In the genomic region with DNA sequence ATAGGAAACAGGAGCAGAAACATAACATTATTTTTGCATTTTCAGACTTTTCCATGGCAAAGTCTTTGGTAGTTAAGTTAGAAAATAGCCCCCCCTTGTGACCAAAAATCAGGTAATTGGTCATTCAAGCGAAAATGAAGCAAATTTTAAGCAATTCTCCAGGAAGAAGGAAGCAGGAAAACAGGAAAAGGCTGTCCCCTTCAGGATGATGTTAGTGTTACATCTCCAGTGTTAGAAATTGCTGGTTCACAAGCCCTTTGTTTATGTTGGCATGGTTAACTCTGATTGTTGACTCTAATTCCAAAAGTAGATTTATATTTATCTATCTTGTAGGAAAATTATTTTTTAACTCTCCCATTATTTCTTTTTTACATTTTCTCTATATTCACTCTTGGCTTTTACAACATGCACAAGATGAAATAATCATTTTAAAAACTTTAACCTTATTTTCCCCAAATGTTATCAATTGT, we compare ENCODE assay signal across 7 cellular contexts. TPM values are rescaled to one million over a fixed set of nuclear protein-coding genes. Genes with fewer than 3 reads are reported as not detected.
DNase-seq lines count a peak whose midpoint lies in the region; ATAC-seq and TF ChIP-seq lines count a peak whose summit lies in the region.

No MANE protein-coding gene starts in this region.

- intact Hi-C loops in activated CD4-positive, alpha-beta T cell treated with anti-CD3 and anti-CD28 coated beads for 36 hours (cut with DNase I, micrococcal nuclease), result loop anchor here (1.0 to 10.0 kb wide), 4 partner anchors 204 to 1512 kb away; no protein-coding TSS in a partner anchor

- H2AFZ ChIP-seq in fibroblast of lung (ENCODE audit: low read length) (no peak overlapping the region), neural cell (ENCODE audit: low read depth, low read length) (no peak overlapping the region)

- peak; percentile 90 for TF ChIP-seq RAD21 in neural cell (conservative IDR thresholded peaks at IDR 0.05)

- TF ChIP-seq CTCF in GM12864 (IDR thresholded peaks at IDR 0.05; ENCODE audit: low read depth, low read length, missing control alignments) (peak; percentile 51), fibroblast of lung (conservative IDR thresholded peaks at IDR 0.05 in 1 of 2, IDR thresholded peaks at IDR 0.05 in 1 of 2; ENCODE audit: low read depth in 1 of 2, low read length in 2 of 2) (peak; percentile 97 to 99), neural cell (IDR thresholded peaks at IDR 0.05; ENCODE audit: poor library complexity, severe bottlenecking) (peak; percentile 94)

- H3F3A ChIP-seq in neural cell (ENCODE audit: insufficient read depth, low read length, poor library complexity, severe bottlenecking), result no peaks in the 10 kb centered on the region

- H3K4me2 ChIP-seq in fibroblast of lung (ENCODE audit: extremely low read depth, insufficient read depth, low read length) (no peak overlapping the region), neural cell (ENCODE audit: low read length) (no peak overlapping the region)

- TF ChIP-seq EP300 in neural cell (conservative IDR thresholded peaks at IDR 0.05; ENCODE audit: poor library complexity, severe bottlenecking), result no peak

- H4K20me1 ChIP-seq in fibroblast of lung (ENCODE audit: control insufficient read depth, extremely low read depth, insufficient read depth, low read length), result no peaks in the 10 kb centered on the region
- no peaks in the 10 kb centered on the region for H4K20me1 ChIP-seq in neural cell (ENCODE audit: insufficient read depth)

- POLR2A ChIA-PET in activated CD4-positive, alpha-beta T cell treated with anti-CD3 and anti-CD28 coated beads for 36 hours (lab: Charles Lee), result no interaction called here

- no peaks in the 10 kb centered on the region for H3K9me2 ChIP-seq in neural cell (ENCODE audit: insufficient read depth, low read length)

- DNase-seq in GM12864 (ENCODE audit: low read depth), result peak; percentile 15
- DNase-seq in NCI-H1105 treated with DMSO at 0.1 percent for 48 hours (lab: John Stamatoyannopoulos, UW), result peak; percentile 91
- DNase-seq in SK-MEL-5 (ENCODE audit: low read depth, low spot score), result peak; percentile 96
- DNase-seq in fibroblast of lung (ENCODE audit: low read depth in 2 of 2), result peak; percentile 82 to 93
- no peak for DNase-seq in activated CD4-positive, alpha-beta T cell treated with anti-CD3 and anti-CD28 coated beads for 36 hours

- CTCF ChIA-PET in activated CD4-positive, alpha-beta T cell treated with anti-CD3 and anti-CD28 coated beads for 36 hours (lab: Charles Lee), result interaction anchor here (0.7 to 2.6 kb wide), 6 partner anchors 15 to 320 kb away, joined by 3 to 11 read pairs (median 3); no protein-coding TSS in a partner anchor

- no peaks in the 10 kb centered on the region for H3K9me3 ChIP-seq in fibroblast of lung (ENCODE audit: control insufficient read depth, insufficient read depth, low read depth, low read length)
- H3K9me3 ChIP-seq in neural cell (ENCODE audit: low read length), result no peaks in the 10 kb centered on the region

- H3K27me3 ChIP-seq in fibroblast of lung (ENCODE audit: control insufficient read depth, insufficient read depth, low read length), result no peaks in the 10 kb centered on the region
- H3K27me3 ChIP-seq in neural cell (ENCODE audit: insufficient read depth, low read depth, low read length), result no peaks in the 10 kb centered on the region

- no peaks in the 10 kb centered on the region for H3K4me1 ChIP-seq in fibroblast of lung (ENCODE audit: control insufficient read depth, extremely low read depth, insufficient read depth, low read length)

- no peaks in the 10 kb centered on the region for H3K79me2 ChIP-seq in fibroblast of lung (ENCODE audit: control insufficient read depth, insufficient read depth, low read length)
- H3K79me2 ChIP-seq in neural cell (replicated peaks; ENCODE audit: insufficient read depth, low read length), result no peaks in the 10 kb centered on the region

- H3K9me3 Mint-ChIP-seq in activated CD4-positive, alpha-beta T cell treated with anti-CD3 and anti-CD28 coated beads for 36 hours (ENCODE audit: low read depth), result no peaks in the 10 kb centered on the region

- no peak overlapping the region for H3K9ac ChIP-seq in fibroblast of lung (ENCODE audit: insufficient read depth, low read length)
- H3K9ac ChIP-seq in neural cell (ENCODE audit: low read length), result no peak overlapping the region

- no peak overlapping the region for H3K4me3 ChIP-seq in GM12864 (ENCODE audit: low read depth, low read length)
- no peak overlapping the region for H3K4me3 ChIP-seq in fibroblast of lung (replicated peaks in 1 of 4; ENCODE audit: control extremely low read depth in 1 of 4, insufficient read depth in 1 of 4, low read depth in 3 of 4, low read length in 4 of 4)
- no peak overlapping the region for H3K4me3 ChIP-seq in neural cell (ENCODE audit: low read length)

- H3K4me1 Mint-ChIP-seq in activated CD4-positive, alpha-beta T cell treated with anti-CD3 and anti-CD28 coated beads for 36 hours, result no peaks in the 10 kb centered on the region

- ATAC-seq in HG03039 (IDR thresholded peaks at IDR 0.05; ENCODE audit: unreplicated experiment), result no peak
- no peak for ATAC-seq in activated CD4-positive, alpha-beta T cell treated with anti-CD3 and anti-CD28 coated beads for 36 hours

- H3K36me3 ChIP-seq in fibroblast of lung (ENCODE audit: control insufficient read depth, insufficient read depth, low read length) (no peaks in the 10 kb centered on the region), neural cell (ENCODE audit: insufficient read depth, low read length) (no peaks in the 10 kb centered on the region)

- H3K27ac ChIP-seq in fibroblast of lung (ENCODE audit: insufficient read depth, low read length) (no peak overlapping the region), neural cell (ENCODE audit: low read length) (no peak overlapping the region)

- H3K4me3 Mint-ChIP-seq in activated CD4-positive, alpha-beta T cell treated with anti-CD3 and anti-CD28 coated beads for 36 hours, result no peak overlapping the region

- peaks cover 2% of the 10 kb centered on the region for H3K27me3 Mint-ChIP-seq in activated CD4-positive, alpha-beta T cell treated with anti-CD3 and anti-CD28 coated beads for 36 hours

- in situ Hi-C loops in SK-MEL-5 (cut with HindIII; ENCODE audit: low pct_unique_long_range_greater_than_20kb, low sequenced_read_pairs), result no loop called here

- no peaks in the 10 kb centered on the region for H3K36me3 Mint-ChIP-seq in activated CD4-positive, alpha-beta T cell treated with anti-CD3 and anti-CD28 coated beads for 36 hours (ENCODE audit: low read depth)

- H3K27ac Mint-ChIP-seq in activated CD4-positive, alpha-beta T cell treated with anti-CD3 and anti-CD28 coated beads for 36 hours, result no peak overlapping the region

TF ChIP-seq in neural cell, 6 proteins besides CTCF, POLR2A, EP300 and RAD21:
- peak; percentile 91 for TF ChIP-seq SMC3 (conservative IDR thresholded peaks at IDR 0.05; ENCODE audit: poor library complexity)
- no peak for TF ChIP-seq POLR2AphosphoS5 (IDR thresholded peaks at IDR 0.05)
- no peak for TF ChIP-seq TAF1 (IDR thresholded peaks at IDR 0.05; ENCODE audit: low read depth)
- no peak for TF ChIP-seq EZH2 (IDR thresholded peaks at IDR 0.05; ENCODE audit: borderline replicate concordance, insufficient read depth, low read length, poor library complexity, severe bottlenecking)
- TF ChIP-seq, protein P1, sequence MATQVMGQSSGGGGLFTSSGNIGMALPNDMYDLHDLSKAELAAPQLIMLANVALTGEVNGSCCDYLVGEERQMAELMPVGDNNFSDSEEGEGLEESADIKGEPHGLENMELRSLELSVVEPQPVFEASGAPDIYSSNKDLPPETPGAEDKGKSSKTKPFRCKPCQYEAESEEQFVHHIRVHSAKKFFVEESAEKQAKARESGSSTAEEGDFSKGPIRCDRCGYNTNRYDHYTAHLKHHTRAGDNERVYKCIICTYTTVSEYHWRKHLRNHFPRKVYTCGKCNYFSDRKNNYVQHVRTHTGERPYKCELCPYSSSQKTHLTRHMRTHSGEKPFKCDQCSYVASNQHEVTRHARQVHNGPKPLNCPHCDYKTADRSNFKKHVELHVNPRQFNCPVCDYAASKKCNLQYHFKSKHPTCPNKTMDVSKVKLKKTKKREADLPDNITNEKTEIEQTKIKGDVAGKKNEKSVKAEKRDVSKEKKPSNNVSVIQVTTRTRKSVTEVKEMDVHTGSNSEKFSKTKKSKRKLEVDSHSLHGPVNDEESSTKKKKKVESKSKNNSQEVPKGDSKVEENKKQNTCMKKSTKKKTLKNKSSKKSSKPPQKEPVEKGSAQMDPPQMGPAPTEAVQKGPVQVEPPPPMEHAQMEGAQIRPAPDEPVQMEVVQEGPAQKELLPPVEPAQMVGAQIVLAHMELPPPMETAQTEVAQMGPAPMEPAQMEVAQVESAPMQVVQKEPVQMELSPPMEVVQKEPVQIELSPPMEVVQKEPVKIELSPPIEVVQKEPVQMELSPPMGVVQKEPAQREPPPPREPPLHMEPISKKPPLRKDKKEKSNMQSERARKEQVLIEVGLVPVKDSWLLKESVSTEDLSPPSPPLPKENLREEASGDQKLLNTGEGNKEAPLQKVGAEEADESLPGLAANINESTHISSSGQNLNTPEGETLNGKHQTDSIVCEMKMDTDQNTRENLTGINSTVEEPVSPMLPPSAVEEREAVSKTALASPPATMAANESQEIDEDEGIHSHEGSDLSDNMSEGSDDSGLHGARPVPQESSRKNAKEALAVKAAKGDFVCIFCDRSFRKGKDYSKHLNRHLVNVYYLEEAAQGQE (IDR thresholded peaks at IDR 0.05; ENCODE audit: borderline replicate concordance), result no peak
- TF ChIP-seq MXI1 (conservative IDR thresholded peaks at IDR 0.05; ENCODE audit: poor library complexity, severe bottlenecking), result no peak

RNA-seq across cellular contexts. Expression of a gene that starts 18.8 kb away (rescaled TPM):
- total RNA-seq in SK-MEL-5 (2014; rRNA removed; shearing (Covaris generic)), result 160 and 175 TPM in 2 replicates
- 40.1 and 51.1 TPM in 2 replicates for polyA plus RNA-seq in SK-MEL-5 (2015; cell fraction: cytosol; rRNA removed)
- polyA plus RNA-seq in SK-MEL-5 (2015; cell fraction: nucleus; rRNA removed), result 129 and 136 TPM in 2 replicates
- total RNA-seq in fibroblast of lung, result 18.7 and 33.4 TPM in 2 replicates
- polyA plus RNA-seq in fibroblast of lung (13.2 and 20.3 TPM in 2 replicates), neural cell (0.67 and 0.98 TPM in 2 replicates)
- 7.6 and 13.3 TPM in 2 replicates for polyA plus RNA-seq in fibroblast of lung (2012)
- polyA minus RNA-seq in fibroblast of lung (ENCODE audit: low replicate concordance) (0.31 and 1.6 TPM in 2 replicates), neural cell (2.7 and 3.2 TPM in 2 replicates)
- 1 to 10 TPM; 2.6 to 3.9 TPM for total RNA-seq in activated CD4-positive, alpha-beta T cell treated with anti-CD3 and anti-CD28 coated beads for 36 hours
